In genomic region chr19:44951179-44952159, GRCh38 we compare ENCODE assay signal across 8 cellular contexts. TPM values are rescaled to one million over a fixed set of nuclear protein-coding genes. Genes with fewer than 3 reads are reported as not detected.
DNase-seq lines count a peak whose midpoint lies in the region; ATAC-seq and TF ChIP-seq lines count a peak whose summit lies in the region.

No MANE protein-coding gene starts in this region.

- ATAC-seq in mucosa of descending colon (no peak), HG02885 (IDR thresholded peaks at IDR 0.05; ENCODE audit: poor library complexity, unreplicated experiment) (no peak)

- no peaks in the 10 kb centered on the region for H3K9me3 ChIP-seq in BE2C
- no peaks in the 10 kb centered on the region for H3K9me3 ChIP-seq in HAP-1
- H3K9me3 ChIP-seq in mucosa of descending colon, result no peaks in the 10 kb centered on the region

- H3K27me3 ChIP-seq in BE2C (no peaks in the 10 kb centered on the region), HAP-1 (ENCODE audit: low read depth) (no peaks in the 10 kb centered on the region)

- TF ChIP-seq CTCF in BE2C (IDR thresholded peaks at IDR 0.05; ENCODE audit: low read depth, low read length) (peak; percentile 91), mucosa of descending colon (IDR thresholded peaks at IDR 0.05) (peak; percentile 73)

- H3K4me3 ChIP-seq in BE2C (ENCODE audit: low read depth, low read length) (no peak overlapping the region), HAP-1 (no peak overlapping the region), mucosa of descending colon (no peak overlapping the region)

- H3K4me1 ChIP-seq in BE2C (0 out of 2 replicates have a peak, but pooled peaks cover 3% of the 10 kb centered on the region), HAP-1 (peaks cover 6% of the 10 kb centered on the region), mucosa of descending colon (ENCODE audit: low read depth) (peaks cover 19% of the 10 kb centered on the region)

- in situ Hi-C loops in HAP-1 (cut with MboI; ENCODE audit: low sequenced_read_pairs), result no loop called here

- no peaks in the 10 kb centered on the region; the same call in 1 of the 2 replicates for H3K36me3 ChIP-seq in BE2C
- peaks cover 11% of the 10 kb centered on the region; the same call in 1 of the 2 replicates for H3K36me3 ChIP-seq in HAP-1 (replicated peaks)
- H3K36me3 ChIP-seq in mucosa of descending colon (ENCODE audit: low read depth), result no peaks in the 10 kb centered on the region

- intact Hi-C loops in mucosa of descending colon (cut with DNase I, micrococcal nuclease), result loop anchor here in 1 of 2 donors (5.0 kb wide), 1 partner anchor 44 kb away; the partner anchor contains the start of gene APOE

- DNase-seq in BE2C (peak; percentile 82), HAP-1 (ENCODE audit: low spot score in 2 of 2) (peak; percentile 64 to 79), NCI-H524 treated with DMSO at 0.1 percent for 48 hours (lab: John Stamatoyannopoulos, UW) (peak; percentile 0), ecto neural progenitor cell (ENCODE audit: low spot score) (peak; percentile 77), mucosa of descending colon (peak in 1 of 3 donors; percentile 87)
- peak; percentile 45 to 48 for DNase-seq in activated CD4-positive, alpha-beta T cell treated with anti-CD3 and anti-CD28 coated beads, Interleukin-2, amount 50 U/mL, for 4 hours
- peak; percentile 13 to 35 for DNase-seq in stimulated activated CD8-positive, alpha-beta memory T cell treated with anti-CD3 and anti-CD28 coated beads, Interleukin-7, amount 100 ng/mL, for 1 hour (ENCODE audit: low read depth in 2 of 2)

RNA-seq across cellular contexts. Expression of gene CLPTM1, which starts 3.7 kb away (rescaled TPM):
- polyA plus RNA-seq in BE2C (2012; ENCODE audit: insufficient read depth, insufficient read length, low read depth), result 178 TPM
- total RNA-seq in mucosa of descending colon, result 100 to 1,000 TPM in 2 of 3 donors, 10 to 100 TPM in 1; 98.3 to 125 (median 114) TPM

RNA-seq across cellular contexts. Expression of gene APOC2, which starts 5.6 kb away (rescaled TPM):
- not detected for polyA plus RNA-seq in BE2C (2012; ENCODE audit: insufficient read depth, insufficient read length, low read depth)
- total RNA-seq in mucosa of descending colon, result 1 to 10 TPM in 1 of 3 donors, under 1 TPM in 2; 0.80 to 1.6 (median 0.98) TPM

RNA-seq across cellular contexts. Expression of gene APOC4, which starts 9.4 kb away (rescaled TPM):
- not detected for polyA plus RNA-seq in BE2C (2012; ENCODE audit: insufficient read depth, insufficient read length, low read depth)
- not detected for total RNA-seq in mucosa of descending colon

RNA-seq across cellular contexts. Expression of gene APOC1, which starts 37.1 kb away (rescaled TPM):
- 17.4 TPM for polyA plus RNA-seq in BE2C (2012; ENCODE audit: insufficient read depth, insufficient read length, low read depth)
- total RNA-seq in mucosa of descending colon, result 10 to 100 TPM in 1 of 3 donors, 1 to 10 TPM in 2; 3.6 to 12.7 (median 9.8) TPM

RNA-seq across cellular contexts. Expression of gene APOE, which starts 45.9 kb away (rescaled TPM):
- 22.4 TPM for polyA plus RNA-seq in BE2C (2012; ENCODE audit: insufficient read depth, insufficient read length, low read depth)
- total RNA-seq in mucosa of descending colon, result 10 to 100 TPM; 32.7 to 74.6 (median 46.2) TPM
